ENCODE assay signal across 15 cellular contexts in the genomic region with DNA sequence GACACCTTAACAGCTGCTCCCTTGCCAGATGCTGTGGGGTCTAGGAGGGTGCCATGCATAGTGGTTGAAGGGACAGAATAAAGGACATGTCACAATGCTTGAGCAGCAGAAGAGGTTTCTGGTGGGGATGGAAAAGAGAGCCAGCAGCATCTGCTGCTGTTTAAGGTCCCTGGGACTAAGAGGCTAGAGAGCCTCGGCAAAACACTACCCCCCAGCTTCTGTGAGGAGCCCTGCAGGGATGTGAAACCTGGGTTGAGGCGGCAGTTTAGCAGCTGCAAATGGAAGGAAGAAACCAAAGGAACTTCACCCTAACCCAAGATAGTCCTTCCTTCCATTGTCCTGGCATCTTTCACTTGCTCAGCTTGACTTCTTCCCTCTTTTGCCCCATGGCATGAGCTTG. TPM values are rescaled to one million over a fixed set of nuclear protein-coding genes. Genes with fewer than 3 reads are reported as not detected.
DNase-seq lines count a peak whose midpoint lies in the region; ATAC-seq and TF ChIP-seq lines count a peak whose summit lies in the region.
"Had no signal": no experiment of that assay in that cellular context is flagged by ENCODE, and none has a peak within 500 bp of the region (broad histone marks: within the 10 kb centered on the region; RNA-seq: fewer than 3 reads in every experiment).

No MANE protein-coding gene starts in this region.

- peaks cover 37% of the 10 kb centered on the region for H3K4me1 ChIP-seq in psoas muscle

- DNase-seq in Ammon's horn (ENCODE audit: low spot score), result peak; percentile 42
- DNase-seq in MV-4-11 (lab: John Stamatoyannopoulos, UW), result peak; percentile 72
- DNase-seq in dorsolateral prefrontal cortex, result no peak
- DNase-seq in psoas muscle, result no peak
- no peak for DNase-seq in activated CD4-positive, CD25-positive, alpha-beta regulatory T cell treated with anti-CD3 and anti-CD28 coated beads, Interleukin-2, amount 50 U/mL, for 72 hours
- no peak for DNase-seq in COLO829 (ENCODE audit: low spot score)
- no peak for DNase-seq in iPS-NIHi7 (ENCODE audit: extremely low spot score)
- DNase-seq: activated naive CD8-positive, alpha-beta T cell treated with anti-CD3 and anti-CD28 coated beads, Interleukin-2, amount 50 U/mL, for 24 hours; CD4-positive, CD25-positive, alpha-beta regulatory T cell; immature natural killer cell; NCI-H774; stimulated activated CD4-positive, alpha-beta T cell treated with anti-CD3 and anti-CD28 coated beads, Interleukin-2, amount 100 ng/mL, for 24 hours; stimulated activated naive CD8-positive, alpha-beta T cell treated with anti-CD3 and anti-CD28 coated beads, Interleukin-15, Interleukin-2, amounts not matched to agents 100 U/mL and 50 U/mL, for 24 hours; T1000 had no signal

- H3K27me3 ChIP-seq in dorsolateral prefrontal cortex (peaks cover 0 to 16% (median 0%) of the 10 kb centered on the region in 45 donors), psoas muscle (ENCODE audit: insufficient read depth in 3 of 3, low read length in 2 of 3) (no peaks in the 10 kb centered on the region)

- 59 to 74% (median 63%) methylated on average over 2 of the region's 2 CpGs for WGBS in psoas muscle, 3 donors

- no peak overlapping the region for H3K4me3 ChIP-seq in dorsolateral prefrontal cortex
- no peak overlapping the region for H3K4me3 ChIP-seq in psoas muscle

- ATAC-seq in psoas muscle (no peak), HG03432 (IDR thresholded peaks at IDR 0.05; ENCODE audit: unreplicated experiment) (no peak)
- ATAC-seq: activated naive CD8-positive, alpha-beta T cell treated with anti-CD3 and anti-CD28 coated beads, Interleukin-2, amount 50 U/mL, for 24 hours; stimulated activated naive CD8-positive, alpha-beta T cell treated with anti-CD3 and anti-CD28 coated beads, Interleukin-15, Interleukin-2, amounts not matched to agents 100 U/mL and 50 U/mL, for 24 hours had no signal

- H3K36me3 ChIP-seq in psoas muscle (ENCODE audit: insufficient read depth in 1 of 2, low read depth in 1 of 2), result peaks cover 0 to 37% of the 10 kb centered on the region in 2 donors

- intact Hi-C loops in dorsolateral prefrontal cortex (cut with DNase I), result no loop called here
- intact Hi-C loops in psoas muscle (cut with DNase I), result loop anchor here in 1 of 2 donors (5.0 kb wide), 1 partner anchor 38 kb away; a partner anchor contains a TSS

- no peaks in the 10 kb centered on the region for H3K9me3 ChIP-seq in psoas muscle

- peak overlapping the region in 49 of 59 donors; percentile 8 to 84 (median 62) for H3K27ac ChIP-seq in dorsolateral prefrontal cortex
- peak overlapping the region; percentile 54 for H3K27ac ChIP-seq in psoas muscle

- peak in 26 of 56 donors; percentile 7 to 45 (median 22) for TF ChIP-seq CTCF in dorsolateral prefrontal cortex (IDR thresholded peaks at IDR 0.05 in 54 of 56, conservative IDR thresholded peaks at IDR 0.05 in 2 of 56; ENCODE audit: low read depth in 1 of 56, partially characterized antibody in 56 of 56)
- TF ChIP-seq CTCF in psoas muscle (IDR thresholded peaks at IDR 0.05), result no peak

RNA-seq across cellular contexts. Expression of a gene that starts 39.4 kb away (rescaled TPM):
- 100 to 1,000 TPM in 36 of 120 experiments, 10 to 100 TPM in 84; 39.8 to 132 (median 90.8) TPM for total RNA-seq in dorsolateral prefrontal cortex
- 10 to 100 TPM; 20.8 to 33.6 (median 22.3) TPM for total RNA-seq in psoas muscle
- polyA plus RNA-seq in psoas muscle, result 1 to 10 TPM; 4.4 to 4.9 (median 4.7) TPM

Comparison
In these comparisons a context has a peak if more than half of its experiments do, and no peak if none do; other contexts are left out.
1. DNase-seq: peak in Ammon's horn (single experiment) and MV-4-11 (single experiment); none in dorsolateral prefrontal cortex (0 of 10), psoas muscle (0 of 2), activated CD4-positive, CD25-positive, alpha-beta regulatory T cell treated with anti-CD3 and anti-CD28 coated beads, Interleukin-2, amount 50 U/mL, for 72 hours (single experiment), COLO829 (single experiment) and iPS-NIHi7 (single experiment).